Comparison of ENCODE assay signal across 22 cellular contexts in the genomic region with DNA sequence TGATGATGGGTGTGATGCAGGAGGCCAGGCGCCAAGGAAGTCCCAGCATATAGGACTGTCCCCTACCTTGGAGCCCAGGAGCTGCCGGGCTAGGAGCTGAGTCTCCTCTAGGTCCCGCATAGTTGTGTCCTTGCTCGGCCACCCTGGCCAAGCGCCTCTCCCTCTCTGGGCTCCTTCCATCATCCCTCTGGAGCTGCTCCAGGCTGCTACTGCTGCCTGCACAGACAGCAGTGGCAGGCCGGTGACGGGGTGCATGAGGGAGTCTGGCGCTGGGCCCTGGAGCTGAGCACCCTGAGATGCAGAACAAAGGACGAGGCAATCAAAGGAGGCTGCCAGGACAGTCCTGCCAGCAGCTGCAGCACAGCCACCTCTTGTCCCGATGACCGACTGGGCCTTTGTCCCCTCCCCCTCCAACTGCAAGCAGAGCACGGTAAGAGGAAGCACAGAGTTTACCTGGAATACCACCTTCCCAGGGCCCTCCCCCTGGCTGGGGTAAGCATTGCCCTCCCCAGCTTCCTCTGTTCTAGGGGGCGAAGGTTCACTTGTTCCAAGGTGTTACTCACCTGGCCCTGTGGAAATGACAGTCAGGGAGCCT. TPM values are rescaled to one million over a fixed set of nuclear protein-coding genes. Genes with fewer than 3 reads are reported as not detected.
DNase-seq lines count a peak whose midpoint lies in the region; TF ChIP-seq lines count a peak whose summit lies in the region.
"Had no signal": no experiment of that assay in that cellular context is flagged by ENCODE, and none has a peak within 500 bp of the region (broad histone marks: within the 10 kb centered on the region; RNA-seq: fewer than 3 reads in every experiment).

No MANE protein-coding gene starts in this region.

- no peak overlapping the region for H2BK15ac ChIP-seq in neuronal stem cell (ENCODE audit: low read length)

- H3K4me3 ChIP-seq in neuronal stem cell (ENCODE audit: low read length in 2 of 2) = no peak overlapping the region
- H3K4me3 ChIP-seq: coronary artery, GM23248, neural progenitor cell had no signal

- no peak overlapping the region for H2BK12ac ChIP-seq in neuronal stem cell (ENCODE audit: low read length)

- H3K18ac ChIP-seq in neuronal stem cell (ENCODE audit: low read length) = no peak overlapping the region

- no peak overlapping the region for H3K4ac ChIP-seq in neuronal stem cell (ENCODE audit: low read length)

- H3K9ac ChIP-seq in neuronal stem cell (ENCODE audit: low read depth, low read length, poor library complexity) = peak overlapping the region; percentile 34
- H3K9ac ChIP-seq: GM23248, neural progenitor cell had no signal

- H3K4me1 Mint-ChIP-seq in brain = peaks cover 27% of the 10 kb centered on the region

- H3K27me3 ChIP-seq in neuronal stem cell (ENCODE audit: control insufficient read depth in 3 of 3, insufficient read depth in 3 of 3, low read depth in 1 of 3, low read length in 3 of 3) = peaks cover 0 to 15% (median 0%) of the 10 kb centered on the region in 3 experiments

- H4K8ac ChIP-seq in neuronal stem cell (ENCODE audit: low read depth, low read length) = no peak overlapping the region

- peak; percentile 10 for DNase-seq in DMS153 treated with DMSO at 0.1 percent for 48 hours (lab: John Stamatoyannopoulos, UW; ENCODE audit: unreplicated experiment)
- DNase-seq in DMS153 (lab: John Stamatoyannopoulos, UW) = no peak
- DNase-seq in neuronal stem cell (ENCODE audit: low spot score) = no peak
- DNase-seq in stimulated activated CD4-positive, alpha-beta T cell treated with anti-CD3 and anti-CD28 coated beads, Interleukin-4, amount 100 ng/mL, for 4 hours = no peak
- no peak for DNase-seq in activated T-cell treated with anti-CD3 and anti-CD28 coated beads, Interleukin-2, amount 50 U/mL, for 1 hour
- no peak for DNase-seq in HEK293T (ENCODE audit: extremely low spot score)
- DNase-seq: activated naive CD8-positive, alpha-beta T cell treated with anti-CD3 and anti-CD28 coated beads, Interleukin-2, amount 10 ng/mL, durations not matched to agents 7 days and 5 days; AML-193; brain microvascular endothelial cell; Calu3; GF-D8; GM23248; KG1; left ventricle myocardium superior; NCI-H187 treated with DMSO at 0.1 percent for 48 hours; NCI-H446; RPMI8226 had no signal

- H3K23ac ChIP-seq in neuronal stem cell (ENCODE audit: low read depth, low read length, poor library complexity) = no peak overlapping the region

- no peak overlapping the region for H2AK5ac ChIP-seq in neuronal stem cell (ENCODE audit: low read depth, low read length)

- no peaks in the 10 kb centered on the region for H3K79me1 ChIP-seq in neuronal stem cell (ENCODE audit: low read depth, low read length)

- peak overlapping the region in 3 of 5 experiments; percentile 41 to 64 (median 45) for H3K27ac Mint-ChIP-seq in brain
- H3K27ac Mint-ChIP-seq: activated naive CD8-positive, alpha-beta T cell treated with anti-CD3 and anti-CD28 coated beads, Interleukin-2, amount 10 ng/mL, durations not matched to agents 7 days and 5 days; neural progenitor cell had no signal

- H3K36me3 ChIP-seq in KOPT-K1 (ENCODE audit: insufficient read depth, low read length) = peaks cover 96% of the 10 kb centered on the region
- H3K36me3 ChIP-seq in neuronal stem cell (replicated peaks in 1 of 2; ENCODE audit: control insufficient read depth in 2 of 2, insufficient read depth in 2 of 2, low read length in 2 of 2) = no peaks in the 10 kb centered on the region
- H3K36me3 ChIP-seq: brain microvascular endothelial cell, neural progenitor cell had no signal

- H3K9me3 ChIP-seq in KOPT-K1 (ENCODE audit: insufficient read depth, low read length, poor library complexity, severe bottlenecking) (no peaks in the 10 kb centered on the region), neuronal stem cell (replicated peaks in 1 of 2; ENCODE audit: control insufficient read depth in 2 of 2, insufficient read depth in 1 of 2, low read depth in 1 of 2, low read length in 2 of 2) (no peaks in the 10 kb centered on the region)

- H3K27me3 Mint-ChIP-seq in brain = no peaks in the 10 kb centered on the region

- H3K4me1 ChIP-seq in neuronal stem cell (ENCODE audit: control insufficient read depth in 2 of 2, insufficient read depth in 1 of 2, low read depth in 1 of 2, low read length in 2 of 2) = peaks cover 9 to 17% of the 10 kb centered on the region in 2 donors

- H4K91ac ChIP-seq in neuronal stem cell (ENCODE audit: low read depth, low read length, poor library complexity) = no peak overlapping the region

- H2BK5ac ChIP-seq in neuronal stem cell (ENCODE audit: low read length) = no peak overlapping the region

- H2AFZ ChIP-seq in neuronal stem cell (ENCODE audit: low read length) = no peak overlapping the region
- H2AFZ ChIP-seq: GM23248, neural progenitor cell had no signal

- H3K27ac ChIP-seq in KOPT-K1 (ENCODE audit: low read depth, low read length, poor library complexity, severe bottlenecking) (peak overlapping the region; percentile 6), neuronal stem cell (replicated peaks; ENCODE audit: low read length) (no peak overlapping the region)
- H3K27ac ChIP-seq: 22Rv1, brain microvascular endothelial cell, coronary artery, GM23248, neural progenitor cell had no signal

- H3K4me2 ChIP-seq in neuronal stem cell (ENCODE audit: insufficient read depth, low read length, poor library complexity, severe bottlenecking) = no peak overlapping the region
- H3K4me2 ChIP-seq: neural progenitor cell had no signal

- no peak overlapping the region for H3K14ac ChIP-seq in neuronal stem cell (ENCODE audit: low read length)

- no peak overlapping the region for H2BK120ac ChIP-seq in neuronal stem cell (ENCODE audit: low read depth, low read length)

- no peak overlapping the region for H3K4me3 Mint-ChIP-seq in brain
- H3K4me3 Mint-ChIP-seq: activated naive CD8-positive, alpha-beta T cell treated with anti-CD3 and anti-CD28 coated beads, Interleukin-2, amount 10 ng/mL, durations not matched to agents 7 days and 5 days; neural progenitor cell had no signal

- POLR2A ChIA-PET in HEK293T (lab: Yijun Ruan, JAX) = no interaction called here

- no peaks in the 10 kb centered on the region for H3K36me3 Mint-ChIP-seq in brain
- H3K36me3 Mint-ChIP-seq: activated naive CD8-positive, alpha-beta T cell treated with anti-CD3 and anti-CD28 coated beads, Interleukin-2, amount 10 ng/mL, durations not matched to agents 7 days and 5 days; neural progenitor cell had no signal

- H3K9me3 Mint-ChIP-seq in brain = no peaks in the 10 kb centered on the region
- H3K9me3 Mint-ChIP-seq: activated naive CD8-positive, alpha-beta T cell treated with anti-CD3 and anti-CD28 coated beads, Interleukin-2, amount 10 ng/mL, durations not matched to agents 7 days and 5 days; neural progenitor cell had no signal

- WGBS in neuronal stem cell (ENCODE audit: extremely low coverage in 2 of 2, insufficient read length in 2 of 2, insufficient replicate concordance in 1 of 2), 2 donors = no CpG with 5 or more reads among the region's 13 CpGs

- CTCF ChIA-PET in HEK293T (lab: Yijun Ruan, JAX) = no interaction called here

- no peak for TF ChIP-seq CTCF in brain (conservative IDR thresholded peaks at IDR 0.05)

TF ChIP-seq in HEK293T, 16 proteins besides CTCF, POLR2A, EP300 and RAD21:
- TF ChIP-seq BHLHE40 (IDR thresholded peaks at IDR 0.05; ENCODE audit: borderline replicate concordance) = no peak
- no peak for TF ChIP-seq PKNOX1 (IDR thresholded peaks at IDR 0.05)
- no peak for TF ChIP-seq ARNT (IDR thresholded peaks at IDR 0.05)
- no peak for TF ChIP-seq SP1 (IDR thresholded peaks at IDR 0.05)
- no peak for TF ChIP-seq L3MBTL2 (conservative IDR thresholded peaks at IDR 0.05)
- no peak for TF ChIP-seq TARDBP (IDR thresholded peaks at IDR 0.05)
- TF ChIP-seq FOXA1 (IDR thresholded peaks at IDR 0.05) = no peak
- TF ChIP-seq FOXM1 (IDR thresholded peaks at IDR 0.05; ENCODE audit: borderline replicate concordance) = no peak
- no peak for TF ChIP-seq CTBP1 (IDR thresholded peaks at IDR 0.05; ENCODE audit: borderline replicate concordance)
- no peak for TF ChIP-seq ZNF384 (IDR thresholded peaks at IDR 0.05)
- no peak for TF ChIP-seq NFRKB (IDR thresholded peaks at IDR 0.05)
- TF ChIP-seq HDGF (IDR thresholded peaks at IDR 0.05; ENCODE audit: borderline replicate concordance) = no peak
- TF ChIP-seq LEF1 (IDR thresholded peaks at IDR 0.05; ENCODE audit: borderline replicate concordance) = no peak
- no peak for TF ChIP-seq FOXK2 (IDR thresholded peaks at IDR 0.05)
- no peak for TF ChIP-seq SUZ12 (IDR thresholded peaks at IDR 0.05)
- TF ChIP-seq ELF4 (IDR thresholded peaks at IDR 0.05) = no peak

RNA-seq across cellular contexts. Expression of gene DTX1, which starts 10.4 kb away (rescaled TPM):
- polyA plus RNA-seq in brain (ENCODE audit: insufficient read depth, low read depth, low replicate concordance) = 44.6 TPM
- polyA plus RNA-seq in neuronal stem cell (2013, experiment 1 of 2) = 8.5 TPM
- 8.4 TPM for polyA plus RNA-seq in neuronal stem cell (2013, experiment 2 of 2)
- polyA plus RNA-seq: GM23248 had no signal
